18 cellular contexts compared by ENCODE assay signal in the genomic region with DNA sequence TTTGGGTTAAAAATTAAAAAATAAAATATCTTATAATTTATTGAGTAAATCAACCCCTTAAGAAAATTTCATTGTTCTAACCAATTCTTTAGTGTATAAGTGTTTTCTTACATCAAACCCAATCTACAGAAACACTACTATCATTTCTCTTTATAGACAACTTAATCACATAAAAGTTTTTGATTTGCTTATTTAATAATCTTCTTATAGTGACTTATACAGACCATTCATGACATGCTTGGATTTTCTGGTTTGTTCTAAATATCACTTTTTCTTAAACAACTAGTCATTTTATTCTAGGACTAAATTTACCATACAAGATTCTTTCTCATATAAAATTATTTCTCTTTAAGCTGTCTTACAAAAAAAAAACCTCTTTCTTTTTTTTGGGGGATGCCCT. TPM values are rescaled to one million over a fixed set of nuclear protein-coding genes. Genes with fewer than 3 reads are reported as not detected.
DNase-seq lines count a peak whose midpoint lies in the region; ATAC-seq and FAIRE-seq lines count a peak whose summit lies in the region.
"Had no signal": no experiment of that assay in that cellular context is flagged by ENCODE, and none has a peak within 500 bp of the region (broad histone marks: within the 10 kb centered on the region; RNA-seq: fewer than 3 reads in every experiment).

No MANE protein-coding gene starts in this region.

- FAIRE-seq in G401.6 (lab: Jason Lieb, UNC): peak; percentile 90
- peak; percentile 31 for FAIRE-seq in frontal cortex (lab: Jason Lieb, UNC)

- no peak for ATAC-seq in HG03196 (IDR thresholded peaks at IDR 0.05; ENCODE audit: unreplicated experiment)
- ATAC-seq in GM18907 (IDR thresholded peaks at IDR 0.05; ENCODE audit: unreplicated experiment): no peak

- peak; percentile 10 for DNase-seq in LHCN-M2 (ENCODE audit: low read depth)
- DNase-seq in RPMI7951 (ENCODE audit: low read depth): peak; percentile 9
- DNase-seq in frontal cortex (ENCODE audit: low spot score in 2 of 2): no peak
- no peak for DNase-seq in DMS153 treated with DMSO at 0.1 percent for 48 hours (lab: John Stamatoyannopoulos, UW; ENCODE audit: unreplicated experiment)
- no peak for DNase-seq in NCI-H1694 (lab: John Stamatoyannopoulos, UW)
- DNase-seq: COR-L47, DMS153, GM23248, HCEC 1CT, KBM-7, NCI-H1417, NCI-H187 treated with DMSO at 0.1 percent for 48 hours, NCI-H345, NCI-H526, SHP77 had no signal

RNA-seq across cellular contexts. Expression of a gene that starts 27.3 kb away (rescaled TPM):
- total RNA-seq in LHCN-M2 (2014; rRNA removed) (2.9 and 4.6 TPM in 2 replicates), frontal cortex (4.1 TPM)
- 6.8 TPM for polyA plus RNA-seq in LHCN-M2 (2012)
- total RNA-seq in RPMI7951 (2014; rRNA removed; shearing (Covaris generic)): 8.9 and 10.9 TPM in 2 replicates

RNA-seq across cellular contexts. Expression of a gene that starts 51.4 kb away (rescaled TPM):
- total RNA-seq in LHCN-M2 (2014; rRNA removed) (1.5 and 2.2 TPM in 2 replicates), frontal cortex (4.5 TPM)
- polyA plus RNA-seq in LHCN-M2 (2012): 1.3 TPM
- 0.68 and 2.6 TPM in 2 replicates for total RNA-seq in RPMI7951 (2014; rRNA removed; shearing (Covaris generic))

Comparison
In these comparisons a context has a peak if more than half of its experiments do, and no peak if none do; other contexts are left out.
1. DNase-seq: peak in LHCN-M2 (single experiment) and RPMI7951 (single experiment); none in frontal cortex (0 of 2), DMS153 treated with DMSO at 0.1 percent for 48 hours (single experiment) and NCI-H1694 (single experiment).